In genomic region chr19:55491546-55492360, GRCh38 we compare ENCODE assay signal across 21 cellular contexts. TPM values are rescaled to one million over a fixed set of nuclear protein-coding genes. Genes with fewer than 3 reads are reported as not detected.
DNase-seq lines count a peak whose midpoint lies in the region; ATAC-seq and TF ChIP-seq lines count a peak whose summit lies in the region.
"Had no signal": no experiment of that assay in that cellular context is flagged by ENCODE, and none has a peak within 500 bp of the region (broad histone marks: within the 10 kb centered on the region; RNA-seq: fewer than 3 reads in every experiment).

No MANE protein-coding gene starts in this region.

- H3K4me1 ChIP-seq in adipocyte (ENCODE audit: control insufficient read depth, insufficient read depth, low read length) (peaks cover 57% of the 10 kb centered on the region), spleen (peaks cover 0 to 48% (median 21%) of the 10 kb centered on the region in 6 donors)

- peak overlapping the region; percentile 59 for H3K9ac ChIP-seq in adipocyte (ENCODE audit: low read length)

- H3K4me3 ChIP-seq in adipocyte (ENCODE audit: low read length) (no peak overlapping the region), spleen (no peak overlapping the region)
- H3K4me3 ChIP-seq: PC-9 had no signal

- H3K27me3 ChIP-seq in adipocyte (replicated peaks; ENCODE audit: control insufficient read depth, insufficient read depth, low read length) = no peaks in the 10 kb centered on the region
- H3K27me3 ChIP-seq in spleen (replicated peaks in 1 of 7) = peaks cover 0 to 60% (median 14%) of the 10 kb centered on the region in 7 donors

- H3K4me3 Mint-ChIP-seq in HFFc6 = 0 out of 2 replicates have a peak overlapping the region, but pooled peaks have one; percentile 2
- H3K4me3 Mint-ChIP-seq: activated T-helper 17 cell treated with anti-CD3 and anti-CD28 coated beads, Interleukin-2, amount 50 U/mL, for 72 hours; effector memory CD8-positive, alpha-beta T cell had no signal

- H3K27me3 Mint-ChIP-seq in HFFc6 (ENCODE audit: insufficient read depth) = peaks cover 6% of the 10 kb centered on the region

- H3K4me1 Mint-ChIP-seq in HFFc6 (ENCODE audit: low read depth) = peaks cover 61% of the 10 kb centered on the region
- H3K4me1 Mint-ChIP-seq: activated T-helper 17 cell treated with anti-CD3 and anti-CD28 coated beads, Interleukin-2, amount 50 U/mL, for 72 hours had no signal

- no peaks in the 10 kb centered on the region for H3K9me3 Mint-ChIP-seq in HFFc6
- H3K9me3 Mint-ChIP-seq: activated T-helper 17 cell treated with anti-CD3 and anti-CD28 coated beads, Interleukin-2, amount 50 U/mL, for 72 hours; effector memory CD8-positive, alpha-beta T cell had no signal

- 72 to 79% (median 75%) methylated on average over 23 to 24 of the region's 24 CpGs for WGBS in spleen, 5 donors

- no peak for TF ChIP-seq CTCF in HFFc6 (IDR thresholded peaks at IDR 0.05)
- TF ChIP-seq CTCF in spleen (IDR thresholded peaks at IDR 0.05 in 8 of 11, conservative IDR thresholded peaks at IDR 0.05 in 3 of 11) = no peak

- no peak for ATAC-seq in left ventricle myocardium superior
- ATAC-seq: activated T-helper 17 cell treated with anti-CD3 and anti-CD28 coated beads, Interleukin-2, amount 50 U/mL, for 72 hours; effector memory CD8-positive, alpha-beta T cell had no signal

- H3K9me3 ChIP-seq in adipocyte (ENCODE audit: control insufficient read depth, low read length) = no peaks in the 10 kb centered on the region
- H3K9me3 ChIP-seq in spleen = no peaks in the 10 kb centered on the region
- H3K9me3 ChIP-seq: neutrophil had no signal

- H3K36me3 Mint-ChIP-seq in HFFc6 (ENCODE audit: low read depth) = peaks cover 15% of the 10 kb centered on the region; the same call in 1 of the 2 replicates

- H3K36me3 ChIP-seq in adipocyte (ENCODE audit: control insufficient read depth, insufficient read depth, low read length, severe bottlenecking) (no peaks in the 10 kb centered on the region), spleen (no peaks in the 10 kb centered on the region)
- H3K36me3 ChIP-seq: neutrophil had no signal

- intact Hi-C loops in left ventricle myocardium superior (cut with micrococcal nuclease) = no loop called here
- intact Hi-C loops in spleen (cut with DNase I; ENCODE audit: low total_unique reads) = no loop called here

- peak overlapping the region; percentile 10; the same call in 1 of the 2 replicates for H3K27ac Mint-ChIP-seq in HFFc6
- H3K27ac Mint-ChIP-seq: activated T-helper 17 cell treated with anti-CD3 and anti-CD28 coated beads, Interleukin-2, amount 50 U/mL, for 72 hours had no signal

- peak overlapping the region in 7 of 8 donors; percentile 22 to 88 (median 83) for H3K27ac ChIP-seq in spleen
- H3K27ac ChIP-seq: neutrophil, PC-9 had no signal

- no peak for TF ChIP-seq POLR2A in spleen (IDR thresholded peaks at IDR 0.05)

- no peak for DNase-seq in HFFc6
- DNase-seq in adipocyte (ENCODE audit: low read depth) = no peak
- DNase-seq in left ventricle myocardium superior = peak; percentile 18
- no peak for DNase-seq in spleen
- no peak for DNase-seq in stimulated activated CD4-positive, alpha-beta T cell treated with anti-CD3 and anti-CD28 coated beads, Interleukin-15, amount 100 ng/mL, for 24 hours
- no peak for DNase-seq in HT-29 (ENCODE audit: low spot score)
- no peak for DNase-seq in HK-2 (ENCODE audit: unreplicated experiment)
- DNase-seq in CD1c-positive myeloid dendritic cell (ENCODE audit: extremely low spot score) = no peak
- DNase-seq: activated CD4-positive, alpha-beta T cell treated with anti-CD3 and anti-CD28 coated beads for 1 hour; cerebellar nuclear complex; effector memory CD8-positive, alpha-beta T cell; hippocampal formation; NCI-H2171; NCI-H748 treated with DMSO at 0.1 percent for 48 hours; PC-9; stimulated activated CD4-positive, alpha-beta T cell treated with anti-CD3 and anti-CD28 coated beads, Interleukin-2, amount 100 ng/mL, for 24 hours had no signal

RNA-seq across cellular contexts. Expression of gene SSC5D, which starts 3.5 kb away (rescaled TPM):
- total RNA-seq in HFFc6 (2021; fragmentation: NEBNext Ultra II Directional; extraction: Animal tissue kit (Norgen Biotek cat#: 25700)) = 10 to 100 TPM; 47.7 to 59.9 (median 51.9) TPM
- total RNA-seq in left ventricle myocardium superior = 2.7 TPM
- 10 to 100 TPM; 11.0 to 30.6 (median 24.1) TPM for total RNA-seq in spleen
- 1 to 10 TPM in 2 of 3 donors, under 1 TPM in 1; 0.61 to 7.4 (median 2.5) TPM for polyA plus RNA-seq in spleen
- 0.18 TPM in 1 of 2 replicates, not detected in the other for total RNA-seq in HT-29 (2014; rRNA removed; shearing (Covaris generic))
- polyA plus RNA-seq: keratinocyte had no signal

RNA-seq across cellular contexts. Expression of gene NAT14, which starts 6.8 kb away (rescaled TPM):
- 10 to 100 TPM; 53.3 to 72.0 (median 61.3) TPM for total RNA-seq in HFFc6 (2021; fragmentation: NEBNext Ultra II Directional; extraction: Animal tissue kit (Norgen Biotek cat#: 25700))
- total RNA-seq in left ventricle myocardium superior (6.0 TPM), spleen (10 to 100 TPM in 1 of 7 donors, 1 to 10 TPM in 6; 1.9 to 10.3 (median 6.9) TPM)
- 10 to 100 TPM; 13.8 to 17.7 (median 15.5) TPM for polyA plus RNA-seq in spleen
- total RNA-seq in HT-29 (2014; rRNA removed; shearing (Covaris generic)) = 28.9 and 34.9 TPM in 2 replicates

RNA-seq across cellular contexts. Expression of gene ZNF628, which starts 15.3 kb away (rescaled TPM):
- 10 to 100 TPM in 2 of 6 experiments, 1 to 10 TPM in 4; 8.6 to 11.3 (median 9.5) TPM for total RNA-seq in HFFc6 (2021; fragmentation: NEBNext Ultra II Directional; extraction: Animal tissue kit (Norgen Biotek cat#: 25700))
- 6.4 TPM for total RNA-seq in left ventricle myocardium superior
- total RNA-seq in spleen = 10 to 100 TPM in 3 of 7 donors, 1 to 10 TPM in 4; 4.4 to 13.6 (median 9.7) TPM
- 1 to 10 TPM; 1.4 to 8.2 (median 1.7) TPM for polyA plus RNA-seq in spleen
- total RNA-seq in HT-29 (2014; rRNA removed; shearing (Covaris generic)) = 29.9 TPM in 2 replicates

RNA-seq across cellular contexts. Expression of gene C19orf85, which starts 27.2 kb away (rescaled TPM):
- not detected for total RNA-seq in HFFc6 (2021; fragmentation: NEBNext Ultra II Directional; extraction: Animal tissue kit (Norgen Biotek cat#: 25700))
- total RNA-seq in left ventricle myocardium superior = not detected
- total RNA-seq in spleen = not detected
- polyA plus RNA-seq in spleen = not detected
- 0.41 and 0.83 TPM in 2 replicates for total RNA-seq in HT-29 (2014; rRNA removed; shearing (Covaris generic))
- total RNA-seq: activated T-helper 17 cell treated with anti-CD3 and anti-CD28 coated beads, Interleukin-2, amount 50 U/mL, for 72 hours; LHCN-M2 had no signal
- polyA plus RNA-seq: BJ, keratinocyte had no signal

RNA-seq across cellular contexts. Expression of gene ISOC2, which starts 30.3 kb away (rescaled TPM):
- total RNA-seq in HFFc6 (2021; fragmentation: NEBNext Ultra II Directional; extraction: Animal tissue kit (Norgen Biotek cat#: 25700)) = 10 to 100 TPM; 60.1 to 81.4 (median 66.8) TPM
- total RNA-seq in left ventricle myocardium superior (58.5 TPM), spleen (10 to 100 TPM; 38.6 to 85.0 (median 54.5) TPM)
- 10 to 100 TPM; 55.6 to 98.7 (median 64.5) TPM for polyA plus RNA-seq in spleen
- total RNA-seq in HT-29 (2014; rRNA removed; shearing (Covaris generic)) = 323 and 339 TPM in 2 replicates
